17 cellular contexts compared by ENCODE assay signal in genomic region chr19:30085394-30085793, GRCh38.
DNase-seq lines count a peak whose midpoint lies in the region; ATAC-seq and TF ChIP-seq lines count a peak whose summit lies in the region.
"Had no signal": no experiment of that assay in that cellular context is flagged by ENCODE, and none has a peak within 500 bp of the region (broad histone marks: within the 10 kb centered on the region; RNA-seq: fewer than 3 reads in every experiment).

No MANE protein-coding gene starts in this region.

- no peak overlapping the region for H4K5ac ChIP-seq in H9 (ENCODE audit: insufficient read length, low read depth, low read length)

- H2BK20ac ChIP-seq in H9 (ENCODE audit: low read depth, low read length, poor library complexity, severe bottlenecking), result no peak overlapping the region

- no peak overlapping the region for H4K8ac ChIP-seq in H9 (replicated peaks; ENCODE audit: insufficient read length, low read depth, low read length)

- intact Hi-C loops in Calu3 (cut with micrococcal nuclease; ENCODE audit: unreplicated experiment), result no loop called here

- no peak overlapping the region for H3K27ac ChIP-seq in H9 (ENCODE audit: insufficient read length, low read depth, low read length)
- H3K27ac ChIP-seq: gastrocnemius medialis, thoracic aorta had no signal

- BruUV-seq in Calu3 (replicated peaks; lab: Mats Ljungman, UMichigan), result no TSS peak

- H2AK5ac ChIP-seq in H9 (ENCODE audit: insufficient read length, low read length), result no peak overlapping the region

- H3K36me3 Mint-ChIP-seq in Calu3 (ENCODE audit: insufficient read depth, unreplicated experiment) (peaks cover 5% of the 10 kb centered on the region), H9 (ENCODE audit: insufficient read depth in 1 of 3, low read depth in 3 of 3) (no peaks in the 10 kb centered on the region)
- H3K36me3 Mint-ChIP-seq: CD8-positive, alpha-beta T cell had no signal

- TF ChIP-seq CTCF in Calu3 (IDR thresholded peaks at IDR 0.05; ENCODE audit: unreplicated experiment), result no peak
- peak; percentile 61 for TF ChIP-seq CTCF in H9 (conservative IDR thresholded peaks at IDR 0.05)

- no peaks in the 10 kb centered on the region for H3K4me1 Mint-ChIP-seq in Calu3 (ENCODE audit: low read depth, unreplicated experiment)
- no peaks in the 10 kb centered on the region for H3K4me1 Mint-ChIP-seq in H9

- WGBS in H9 (ENCODE audit: extremely low coverage, insufficient read length, low lambda C conversion rate), result no CpG with 5 or more reads among the region's 10 CpGs

- H3K27me3 Mint-ChIP-seq in Calu3 (ENCODE audit: unreplicated experiment), result peaks cover 71% of the 10 kb centered on the region
- peaks cover 7% of the 10 kb centered on the region for H3K27me3 Mint-ChIP-seq in H9 (ENCODE audit: low read depth)

- H3K4me3 Mint-ChIP-seq in Calu3 (ENCODE audit: low read depth, unreplicated experiment), result no peak overlapping the region
- H3K4me3 Mint-ChIP-seq in H9, result no peak overlapping the region; a peak in 1 of 5 replicates
- H3K4me3 Mint-ChIP-seq: CD8-positive, alpha-beta T cell; nephron; T-helper 2 cell treated with Interferon-gamma antibody and Interleukin-4, amounts not matched to agents 5 μg/mL and 100 μg/mL, for 36 hours had no signal

- H3T11ph ChIP-seq in H9 (ENCODE audit: low read length), result no peak overlapping the region

- H3K9me3 ChIP-seq in H9 (ENCODE audit: control insufficient read depth, low read depth, low read length), result no peaks in the 10 kb centered on the region
- H3K9me3 ChIP-seq: gastrocnemius medialis, thoracic aorta had no signal

- H3K4me1 ChIP-seq in H9 (ENCODE audit: insufficient read depth, low read length), result no peaks in the 10 kb centered on the region
- H3K4me1 ChIP-seq: gastrocnemius medialis had no signal

- H3K27ac Mint-ChIP-seq in Calu3 (ENCODE audit: unreplicated experiment) (no peak overlapping the region), H9 (no peak overlapping the region)
- H3K27ac Mint-ChIP-seq: CD8-positive, alpha-beta T cell; T-helper 2 cell treated with Interferon-gamma antibody and Interleukin-4, amounts not matched to agents 5 μg/mL and 100 μg/mL, for 36 hours had no signal

- H3K79me1 ChIP-seq in H9 (ENCODE audit: insufficient read depth, low read depth, low read length, poor library complexity, severe bottlenecking), result no peaks in the 10 kb centered on the region

- H3K4me2 ChIP-seq in H9 (ENCODE audit: insufficient read depth, insufficient read length, low read length), result no peak overlapping the region

- H3K79me2 ChIP-seq in H9 (ENCODE audit: insufficient read depth, low read length), result no peaks in the 10 kb centered on the region

- no peak overlapping the region for H2BK15ac ChIP-seq in H9 (ENCODE audit: low read depth, low read length)

- no peak overlapping the region for H3K23ac ChIP-seq in H9 (ENCODE audit: insufficient read length, low read depth, low read length)

- no peak overlapping the region for H4K91ac ChIP-seq in H9 (ENCODE audit: insufficient read length, low read depth, low read length)

- no peak overlapping the region for H3K56ac ChIP-seq in H9 (ENCODE audit: insufficient read length, low read depth, low read length)

- no peaks in the 10 kb centered on the region for H3K9me3 Mint-ChIP-seq in Calu3 (ENCODE audit: low read depth, unreplicated experiment)
- H3K9me3 Mint-ChIP-seq in H9, result peaks cover 0 to 5% of the 10 kb centered on the region in 2 experiments; a peak in 2 of 5 replicates
- H3K9me3 Mint-ChIP-seq: CD8-positive, alpha-beta T cell; T-helper 2 cell treated with Interferon-gamma antibody and Interleukin-4, amounts not matched to agents 5 μg/mL and 100 μg/mL, for 36 hours had no signal

- H3K23me2 ChIP-seq in H9 (ENCODE audit: insufficient read length, low read depth, low read length, poor library complexity, severe bottlenecking), result no peaks in the 10 kb centered on the region

- H2BK120ac ChIP-seq in H9 (ENCODE audit: low read depth, low read length, poor library complexity, severe bottlenecking), result no peak overlapping the region

- DNase-seq in Calu3 (peak; percentile 15), H9 (peak; percentile 68), SW480 (ENCODE audit: low spot score) (peak; percentile 16), kidney tubule cell (ENCODE audit: low spot score) (peak; percentile 6), NCI-H524 (lab: John Stamatoyannopoulos, UW) (no peak), mucosa of gallbladder (ENCODE audit: low spot score) (no peak), NCI-H345 (lab: John Stamatoyannopoulos, UW) (no peak)
- DNase-seq: activated T-cell treated with anti-CD3 and anti-CD28 coated beads for 4 hours; CD8-positive, alpha-beta T cell; effector memory CD4-positive, alpha-beta T cell; gastrocnemius medialis; NCI-H2107 had no signal

- no peaks in the 10 kb centered on the region for H3K27me3 ChIP-seq in H9 (ENCODE audit: insufficient read depth, low read length)

- no peak overlapping the region for H3K18ac ChIP-seq in H9 (ENCODE audit: insufficient read length, low read depth, low read length)

- no peaks in the 10 kb centered on the region for H4K20me1 ChIP-seq in H9 (ENCODE audit: control insufficient read depth, insufficient read depth, insufficient read length)

- no peak overlapping the region for H3K4ac ChIP-seq in H9 (ENCODE audit: low read depth, low read length)

- no peak overlapping the region for H2BK5ac ChIP-seq in H9 (ENCODE audit: insufficient read length, low read length)

- ATAC-seq in GM21528 (IDR thresholded peaks at IDR 0.05; ENCODE audit: low FRiP score, unreplicated experiment), result no peak
- ATAC-seq: CD8-positive, alpha-beta T cell; gastrocnemius medialis; left colon had no signal

- H3K9ac ChIP-seq in H9 (ENCODE audit: extremely low read depth, insufficient read length, low read length), result no peak overlapping the region

- H3K14ac ChIP-seq in H9 (ENCODE audit: insufficient read depth, low read length), result no peak overlapping the region

- H2BK12ac ChIP-seq in H9 (ENCODE audit: insufficient read length, low read depth, low read length), result no peak overlapping the region

- no peak overlapping the region for H2AFZ ChIP-seq in H9 (ENCODE audit: low read length)

- CTCF ChIA-PET in Calu3 (lab: Charles Lee), result no interaction called here

Comparison
In these comparisons a context has a peak if more than half of its experiments do, and no peak if none do; other contexts are left out.
1. DNase-seq: peak in Calu3 (single experiment), H9 (single experiment), SW480 (single experiment) and kidney tubule cell (single experiment); none in NCI-H524 (0 of 2), mucosa of gallbladder (single experiment) and NCI-H345 (single experiment).